29 cellular contexts compared by ENCODE assay signal in the genomic region with DNA sequence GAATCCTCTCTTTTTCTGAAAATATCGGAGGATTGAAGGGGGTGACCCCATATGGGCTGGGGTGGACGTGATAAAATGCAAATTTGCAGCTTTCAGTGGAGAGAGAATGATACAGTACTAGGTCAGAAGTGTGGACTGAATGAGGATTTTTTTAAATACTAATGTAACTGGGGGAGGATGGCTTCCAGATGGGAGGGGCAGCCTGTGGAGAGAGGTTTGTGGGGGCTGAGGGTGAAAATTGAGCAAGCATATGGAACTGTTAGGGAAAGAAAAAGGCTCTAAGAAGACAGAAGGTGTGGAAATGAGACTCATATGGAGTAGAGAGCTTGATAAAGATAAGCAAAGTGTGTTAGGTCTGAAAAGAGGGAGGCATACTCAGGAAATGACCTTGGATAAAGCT.
DNase-seq lines count a peak whose midpoint lies in the region; ATAC-seq, FAIRE-seq and TF ChIP-seq lines count a peak whose summit lies in the region.
"Had no signal": no experiment of that assay in that cellular context is flagged by ENCODE, and none has a peak within 500 bp of the region (broad histone marks: within the 10 kb centered on the region; RNA-seq: fewer than 3 reads in every experiment).

No MANE protein-coding gene starts in this region.

- no peak for FAIRE-seq in H1 (lab: Jason Lieb, UNC)
- FAIRE-seq: A204.1, GM12878, GM12892, GM18507 had no signal

- H3K23ac ChIP-seq in H9 (ENCODE audit: insufficient read length, low read depth, low read length) (no peak overlapping the region), H1 (ENCODE audit: insufficient read length) (no peak overlapping the region), mesenchymal stem cell (ENCODE audit: low read length in 2 of 2) (no peak overlapping the region)

- no peak overlapping the region for H3K4me2 ChIP-seq in H9 (ENCODE audit: insufficient read depth, insufficient read length, low read length)
- no peak overlapping the region for H3K4me2 ChIP-seq in H1 (ENCODE audit: insufficient read depth in 1 of 2, low read depth in 2 of 2, low read length in 2 of 2)
- peak overlapping the region; percentile 11 for H3K4me2 ChIP-seq in mesenchymal stem cell (ENCODE audit: low read length, poor library complexity, severe bottlenecking)
- H3K4me2 ChIP-seq: BLaER1 had no signal

- H3K9me3 Mint-ChIP-seq in H9 (no peaks in the 10 kb centered on the region), MCF 10A (ENCODE audit: unreplicated experiment) (no peaks in the 10 kb centered on the region)

- H3K79me2 ChIP-seq in H9 (ENCODE audit: insufficient read depth, low read length) (no peaks in the 10 kb centered on the region), H1 (ENCODE audit: control insufficient read depth in 1 of 2, insufficient read depth in 2 of 2, low read length in 2 of 2) (no peaks in the 10 kb centered on the region)

- no TSS peak for BruUV-seq in MCF 10A (replicated peaks; lab: Mats Ljungman, UMichigan)

- TF ChIP-seq RAD21 in H1 (IDR thresholded peaks at IDR 0.05 in 1 of 2, conservative IDR thresholded peaks at IDR 0.05 in 1 of 2; ENCODE audit: low read depth in 2 of 2, low read length in 2 of 2): no peak

- H3K14ac ChIP-seq in H9 (ENCODE audit: insufficient read depth, low read length): no peak overlapping the region
- no peak overlapping the region for H3K14ac ChIP-seq in H1 (ENCODE audit: insufficient read length)
- no peak overlapping the region for H3K14ac ChIP-seq in mesenchymal stem cell (ENCODE audit: low read length in 2 of 2)

- no peaks in the 10 kb centered on the region for H3K27me3 Mint-ChIP-seq in H9 (ENCODE audit: low read depth)
- H3K27me3 Mint-ChIP-seq in MCF 10A (ENCODE audit: insufficient read depth, unreplicated experiment): no peaks in the 10 kb centered on the region
- H3K27me3 Mint-ChIP-seq: CD4-positive, alpha-beta memory T cell; CD4-positive, CD25-positive, alpha-beta regulatory T cell; CD8-positive, alpha-beta memory T cell had no signal

- no peaks in the 10 kb centered on the region for H3K27me3 ChIP-seq in H9 (ENCODE audit: insufficient read depth, low read length)
- no peaks in the 10 kb centered on the region for H3K27me3 ChIP-seq in H1 (replicated peaks in 1 of 4; ENCODE audit: control insufficient read depth in 3 of 4, extremely low read depth in 1 of 4, insufficient read depth in 3 of 4, low read length in 3 of 4)
- no peaks in the 10 kb centered on the region for H3K27me3 ChIP-seq in mesenchymal stem cell (ENCODE audit: control insufficient read depth in 1 of 2, insufficient read depth in 1 of 2, low read length in 2 of 2)
- H3K27me3 ChIP-seq in Peyer's patch: no peaks in the 10 kb centered on the region
- H3K27me3 ChIP-seq: BE2C, BLaER1 had no signal

- H2AK5ac ChIP-seq in H9 (ENCODE audit: insufficient read length, low read length): no peak overlapping the region
- no peak overlapping the region for H2AK5ac ChIP-seq in H1 (ENCODE audit: low read depth, low read length)
- no peak overlapping the region for H2AK5ac ChIP-seq in mesenchymal stem cell (ENCODE audit: low read length, severe bottlenecking)

- H3K4me1 Mint-ChIP-seq in H9 (peaks cover 18 to 22% of the 10 kb centered on the region in 2 experiments), MCF 10A (ENCODE audit: insufficient read depth, unreplicated experiment) (peaks cover 7% of the 10 kb centered on the region)
- H3K4me1 Mint-ChIP-seq: CD14-positive monocyte; CD4-positive, alpha-beta memory T cell; CD4-positive, CD25-positive, alpha-beta regulatory T cell; CD8-positive, alpha-beta memory T cell had no signal

- H2BK20ac ChIP-seq in H9 (ENCODE audit: low read depth, low read length, poor library complexity, severe bottlenecking) (no peak overlapping the region), H1 (ENCODE audit: low read length) (no peak overlapping the region)

- no peak for ATAC-seq in HG03469 (IDR thresholded peaks at IDR 0.05; ENCODE audit: unreplicated experiment)
- ATAC-seq: GM12878 had no signal

- H3K36me3 Mint-ChIP-seq in H9 (ENCODE audit: insufficient read depth in 1 of 3, low read depth in 3 of 3) (no peaks in the 10 kb centered on the region), MCF 10A (ENCODE audit: insufficient read depth, unreplicated experiment) (no peaks in the 10 kb centered on the region)
- H3K36me3 Mint-ChIP-seq: CD14-positive monocyte; CD4-positive, alpha-beta memory T cell; CD4-positive, CD25-positive, alpha-beta regulatory T cell; CD8-positive, alpha-beta memory T cell had no signal

- H3K36me3 ChIP-seq in H1 (ENCODE audit: control insufficient read depth in 2 of 4, insufficient read depth in 4 of 4, low read length in 3 of 4): no peaks in the 10 kb centered on the region
- H3K36me3 ChIP-seq in mesenchymal stem cell (ENCODE audit: control insufficient read depth in 1 of 2, insufficient read depth in 2 of 2, low read depth in 1 of 2, low read length in 2 of 2): no peaks in the 10 kb centered on the region
- no peaks in the 10 kb centered on the region for H3K36me3 ChIP-seq in Peyer's patch
- H3K36me3 ChIP-seq: BE2C, BLaER1 had no signal

- intact Hi-C loops in MCF 10A (cut with micrococcal nuclease): loop anchor here (10.0 kb wide), 2 partner anchors 517 to 707 kb away; no protein-coding TSS in a partner anchor

- H2BK12ac ChIP-seq in H9 (ENCODE audit: insufficient read length, low read depth, low read length) (no peak overlapping the region), H1 (ENCODE audit: low read depth, low read length) (no peak overlapping the region), mesenchymal stem cell (ENCODE audit: low read length in 2 of 2) (no peak overlapping the region)

- DNase-seq in H9: no peak
- no peak for DNase-seq in H1 (ENCODE audit: low read depth in 1 of 2, low spot score in 2 of 2)
- no peak for DNase-seq in mesenchymal stem cell
- peak; percentile 17 for DNase-seq in superior temporal gyrus (ENCODE audit: extremely low spot score)
- no peak for DNase-seq in NCI-H1417 (lab: John Stamatoyannopoulos, UW)
- no peak for DNase-seq in Peyer's patch
- DNase-seq in MCF 10A (ENCODE audit: unreplicated experiment): no peak
- DNase-seq: 8988T; ACHN; BE2C; C1 segment of cervical spinal cord; CD4-positive, alpha-beta memory T cell; CD4-positive, CD25-positive, alpha-beta regulatory T cell; CD8-positive, alpha-beta memory T cell; COR-L47; DMS 273 treated with DMSO at 0.1 percent for 48 hours; DMS153; DMS53; DMS79; DND-41; EL; GDM1 had no signal

- H3K27ac Mint-ChIP-seq in H9: peak overlapping the region in 2 of 3 experiments; percentile 23 to 87; a peak in 6 of 7 replicates
- H3K27ac Mint-ChIP-seq in MCF 10A (ENCODE audit: low read depth, unreplicated experiment): no peak overlapping the region
- H3K27ac Mint-ChIP-seq: CD14-positive monocyte; CD4-positive, alpha-beta memory T cell; CD4-positive, CD25-positive, alpha-beta regulatory T cell; CD8-positive, alpha-beta memory T cell had no signal

- WGBS in H9 (ENCODE audit: extremely low coverage, insufficient read length, low lambda C conversion rate): no CpG with 5 or more reads among the region's 2 CpGs
- 73% methylated on average over 2 of the region's 2 CpGs; no CpG with 5 or more reads in 1 of the 2 experiments for WGBS in H1 (ENCODE audit: extremely low coverage in 1 of 2, insufficient coverage in 1 of 2, insufficient read length in 1 of 2, insufficient replicate concordance in 2 of 2, low coverage in 1 of 2, low lambda C conversion rate in 2 of 2, missing lambda C conversion rate in 1 of 2), 2 experiments
- WGBS in mesenchymal stem cell: 53% methylated on average over 2 of the region's 2 CpGs

- H3K79me1 ChIP-seq in H9 (ENCODE audit: insufficient read depth, low read depth, low read length, poor library complexity, severe bottlenecking) (no peaks in the 10 kb centered on the region), H1 (ENCODE audit: low read depth, low read length) (no peaks in the 10 kb centered on the region), mesenchymal stem cell (replicated peaks; ENCODE audit: low read length, poor library complexity, severe bottlenecking) (no peaks in the 10 kb centered on the region)

- H2BK15ac ChIP-seq in H9 (ENCODE audit: low read depth, low read length) (no peak overlapping the region), H1 (ENCODE audit: low read length) (no peak overlapping the region), mesenchymal stem cell (ENCODE audit: low read depth, poor library complexity, severe bottlenecking) (no peak overlapping the region)

- H4K20me1 ChIP-seq in H9 (ENCODE audit: control insufficient read depth, insufficient read depth, insufficient read length) (no peaks in the 10 kb centered on the region), H1 (replicated peaks in 1 of 2; ENCODE audit: control insufficient read depth in 1 of 2, insufficient read depth in 2 of 2, low read length in 2 of 2) (no peaks in the 10 kb centered on the region)
- H4K20me1 ChIP-seq: BLaER1 had no signal

- no peak for TF ChIP-seq CTCF in H9 (conservative IDR thresholded peaks at IDR 0.05)
- TF ChIP-seq CTCF in H1 (IDR thresholded peaks at IDR 0.05; ENCODE audit: control extremely low read depth in 1 of 3, insufficient read depth in 1 of 3, low read depth in 1 of 3, low read length in 3 of 3): no peak
- TF ChIP-seq CTCF in Peyer's patch (IDR thresholded peaks at IDR 0.05): no peak
- no peak for TF ChIP-seq CTCF in MCF 10A (IDR thresholded peaks at IDR 0.05; ENCODE audit: unreplicated experiment)

- POLR2A ChIA-PET in H1 (lab: Charles Lee; ENCODE audit: partially characterized antibody) (no interaction called here), MCF 10A (lab: Yijun Ruan, JAX) (interaction anchor here (0.7 kb wide), 1 partner anchor 420 kb away, joined by 3 read pairs; no protein-coding TSS in a partner anchor)

- no peak overlapping the region for H3K27ac ChIP-seq in H9 (ENCODE audit: insufficient read length, low read depth, low read length)
- H3K27ac ChIP-seq in H1 (ENCODE audit: low read depth, low read length): no peak overlapping the region
- no peak overlapping the region for H3K27ac ChIP-seq in mesenchymal stem cell (ENCODE audit: low read length, poor library complexity, severe bottlenecking)
- no peak overlapping the region for H3K27ac ChIP-seq in Peyer's patch
- H3K27ac ChIP-seq: BLaER1 had no signal

- H2AFZ ChIP-seq in H9 (ENCODE audit: low read length) (no peak overlapping the region), H1 (ENCODE audit: low read length) (peak overlapping the region; percentile 68; the same call in 1 of the 2 replicates), mesenchymal stem cell (ENCODE audit: low read depth, low read length) (no peak overlapping the region)

- H3T11ph ChIP-seq in H9 (ENCODE audit: low read length): no peak overlapping the region

- H3K4me3 Mint-ChIP-seq in H9 (no peak overlapping the region), MCF 10A (ENCODE audit: unreplicated experiment) (no peak overlapping the region)
- H3K4me3 Mint-ChIP-seq: CD14-positive monocyte; CD4-positive, alpha-beta memory T cell; CD4-positive, CD25-positive, alpha-beta regulatory T cell; CD8-positive, alpha-beta memory T cell had no signal

- H4K5ac ChIP-seq in H9 (ENCODE audit: insufficient read length, low read depth, low read length) (no peak overlapping the region), H1 (ENCODE audit: insufficient read length, low read depth, low read length) (no peak overlapping the region)

- H4K91ac ChIP-seq in H9 (ENCODE audit: insufficient read length, low read depth, low read length) (no peak overlapping the region), H1 (replicated peaks; ENCODE audit: insufficient read length, low read length) (no peak overlapping the region), mesenchymal stem cell (ENCODE audit: low read length) (no peak overlapping the region)

- no peak overlapping the region for H2BK5ac ChIP-seq in H9 (ENCODE audit: insufficient read length, low read length)
- H2BK5ac ChIP-seq in H1 (ENCODE audit: low read depth, low read length): no peak overlapping the region
- H2BK5ac ChIP-seq in mesenchymal stem cell (ENCODE audit: low read depth, low read length, poor library complexity, severe bottlenecking): no peak overlapping the region

- H3K18ac ChIP-seq in H9 (ENCODE audit: insufficient read length, low read depth, low read length) (no peak overlapping the region), H1 (ENCODE audit: extremely low read depth, low read length) (no peak overlapping the region), mesenchymal stem cell (ENCODE audit: low read depth in 1 of 2, low read length in 2 of 2) (no peak overlapping the region)

- H3K4me3 ChIP-seq in H1 (ENCODE audit: extremely low read depth in 1 of 4, insufficient read depth in 2 of 4, low read depth in 3 of 4, low read length in 4 of 4) (no peak overlapping the region), mesenchymal stem cell (ENCODE audit: insufficient read depth in 1 of 2, low read depth in 1 of 2, low read length in 2 of 2) (no peak overlapping the region), Peyer's patch (no peak overlapping the region)
- H3K4me3 ChIP-seq: BLaER1, GM12878 had no signal

- H4K8ac ChIP-seq in H9 (replicated peaks; ENCODE audit: insufficient read length, low read depth, low read length): no peak overlapping the region
- H4K8ac ChIP-seq in H1 (ENCODE audit: extremely low read depth, insufficient read depth, low read length): no peak overlapping the region
- no peak overlapping the region for H4K8ac ChIP-seq in mesenchymal stem cell (ENCODE audit: low read length)

- H3K9ac ChIP-seq in H9 (ENCODE audit: extremely low read depth, insufficient read length, low read length) (no peak overlapping the region), H1 (replicated peaks in 1 of 4; ENCODE audit: extremely low read depth in 1 of 4, low read depth in 3 of 4, low read length in 3 of 4) (no peak overlapping the region), mesenchymal stem cell (ENCODE audit: low read length) (no peak overlapping the region)
- H3K9ac ChIP-seq: BLaER1 had no signal

- TF ChIP-seq POLR2A in H1 (IDR thresholded peaks at IDR 0.05; ENCODE audit: control extremely low read depth in 1 of 2, low read depth in 2 of 2, low read length in 2 of 2) (no peak), Peyer's patch (IDR thresholded peaks at IDR 0.05) (no peak)

- no peaks in the 10 kb centered on the region for H3K9me3 ChIP-seq in H9 (ENCODE audit: control insufficient read depth, low read depth, low read length)
- H3K9me3 ChIP-seq in H1 (ENCODE audit: insufficient read depth in 2 of 2, low read depth in 1 of 2, low read length in 1 of 2): no peaks in the 10 kb centered on the region
- H3K9me3 ChIP-seq in mesenchymal stem cell (ENCODE audit: control insufficient read depth, low read length): peaks cover 9% of the 10 kb centered on the region
- H3K9me3 ChIP-seq in Peyer's patch: no peaks in the 10 kb centered on the region
- H3K9me3 ChIP-seq: BE2C, BLaER1 had no signal

- H3K4me1 ChIP-seq in H9 (ENCODE audit: insufficient read depth, low read length) (no peaks in the 10 kb centered on the region; the same call in 1 of the 2 replicates), H1 (replicated peaks in 1 of 4; ENCODE audit: control insufficient read depth in 3 of 4, insufficient read depth in 4 of 4, low read length in 3 of 4) (peaks cover 0 to 7% (median 3%) of the 10 kb centered on the region in 4 experiments; a peak in 3 of 7 replicates), mesenchymal stem cell (ENCODE audit: control insufficient read depth, insufficient read depth, low read depth, low read length) (no peaks in the 10 kb centered on the region), Peyer's patch (no peaks in the 10 kb centered on the region)
- H3K4me1 ChIP-seq: BE2C had no signal

- no peak overlapping the region for H3K4ac ChIP-seq in H9 (ENCODE audit: low read depth, low read length)
- no peak overlapping the region for H3K4ac ChIP-seq in H1 (replicated peaks; ENCODE audit: insufficient read length, low read depth, low read length)
- H3K4ac ChIP-seq in mesenchymal stem cell (ENCODE audit: low read depth in 1 of 2, low read length in 2 of 2): no peak overlapping the region

- TF ChIP-seq EP300 in H1 (IDR thresholded peaks at IDR 0.05; ENCODE audit: borderline replicate concordance in 1 of 2, low read depth in 2 of 2, low read length in 2 of 2): no peak

- no peak overlapping the region for H3K56ac ChIP-seq in H9 (ENCODE audit: insufficient read length, low read depth, low read length)
- no peak overlapping the region for H3K56ac ChIP-seq in H1 (replicated peaks; ENCODE audit: insufficient read length, low read depth, low read length)

- CTCF ChIA-PET in H1 (lab: Charles Lee; ENCODE audit: partially characterized antibody): no interaction called here
- CTCF ChIA-PET in MCF 10A (lab: Yijun Ruan, JAX): interaction anchor here (1.0 kb wide), 1 partner anchor 1338 kb away, joined by 4 read pairs; no protein-coding TSS in a partner anchor

- H3K23me2 ChIP-seq in H9 (ENCODE audit: insufficient read length, low read depth, low read length, poor library complexity, severe bottlenecking) (no peaks in the 10 kb centered on the region), H1 (ENCODE audit: low read depth, low read length) (no peaks in the 10 kb centered on the region)

- no peak overlapping the region for H2BK120ac ChIP-seq in H9 (ENCODE audit: low read depth, low read length, poor library complexity, severe bottlenecking)
- no peak overlapping the region for H2BK120ac ChIP-seq in H1 (replicated peaks; ENCODE audit: low read depth, low read length)
- H2BK120ac ChIP-seq in mesenchymal stem cell (ENCODE audit: low read depth, low read length): no peak overlapping the region
